Comparison of ENCODE assay signal across 1 cellular context in the genomic region with DNA sequence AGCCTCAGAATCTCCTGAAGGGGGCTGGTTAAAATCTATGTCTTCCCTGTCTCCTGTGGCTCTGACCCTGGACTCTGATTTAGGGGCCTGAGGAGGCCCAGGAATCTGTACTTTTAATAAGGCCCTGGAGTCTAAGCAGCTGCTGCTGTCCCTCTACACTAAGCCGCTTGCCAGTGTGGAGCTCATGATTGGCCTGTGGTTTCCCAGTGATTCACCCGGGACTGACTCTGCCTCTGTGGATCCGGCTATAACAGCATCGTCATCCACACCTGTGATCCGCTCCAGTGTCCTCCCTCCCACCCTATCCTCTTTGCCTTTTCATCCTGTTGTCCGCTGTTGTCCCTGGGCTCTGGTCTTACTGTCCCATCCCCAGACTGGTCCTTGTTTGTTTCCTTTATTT.
TF ChIP-seq lines count a peak whose summit lies in the region.

No MANE protein-coding gene starts in this region.

TF ChIP-seq in SK-N-SH, 30 proteins besides CTCF, POLR2A, EP300 and RAD21:
- TF ChIP-seq USF1 (IDR thresholded peaks at IDR 0.05; ENCODE audit: borderline replicate concordance, low read depth) (no peak), MEF2A (IDR thresholded peaks at IDR 0.05; ENCODE audit: borderline replicate concordance, low read depth) (no peak), ELF1 (IDR thresholded peaks at IDR 0.05) (no peak), YY1 (IDR thresholded peaks at IDR 0.05; ENCODE audit: low read depth) (no peak), GABPA (IDR thresholded peaks at IDR 0.05; ENCODE audit: low read depth) (no peak), EZH2phosphoT487 (IDR thresholded peaks at IDR 0.05; ENCODE audit: borderline replicate concordance, low read depth) (no peak), SMC3 (IDR thresholded peaks at IDR 0.05; ENCODE audit: low read depth, low read length) (no peak), JUND (IDR thresholded peaks at IDR 0.05) (no peak), POLR2AphosphoS5 (IDR thresholded peaks at IDR 0.05; ENCODE audit: low read depth, low read length) (no peak), RCOR1 (IDR thresholded peaks at IDR 0.05; ENCODE audit: low read length) (no peak), ZBTB33 (IDR thresholded peaks at IDR 0.05; ENCODE audit: borderline replicate concordance, low read depth) (no peak), FOSL2 (IDR thresholded peaks at IDR 0.05; ENCODE audit: borderline replicate concordance, low read depth) (no peak), IRF3 (IDR thresholded peaks at IDR 0.05; ENCODE audit: low read depth, low read length) (no peak), TCF12 (IDR thresholded peaks at IDR 0.05) (no peak), GATA2 (CRISPR knock-in tag; IDR thresholded peaks at IDR 0.05) (no peak)
- TF ChIP-seq, protein P1, sequence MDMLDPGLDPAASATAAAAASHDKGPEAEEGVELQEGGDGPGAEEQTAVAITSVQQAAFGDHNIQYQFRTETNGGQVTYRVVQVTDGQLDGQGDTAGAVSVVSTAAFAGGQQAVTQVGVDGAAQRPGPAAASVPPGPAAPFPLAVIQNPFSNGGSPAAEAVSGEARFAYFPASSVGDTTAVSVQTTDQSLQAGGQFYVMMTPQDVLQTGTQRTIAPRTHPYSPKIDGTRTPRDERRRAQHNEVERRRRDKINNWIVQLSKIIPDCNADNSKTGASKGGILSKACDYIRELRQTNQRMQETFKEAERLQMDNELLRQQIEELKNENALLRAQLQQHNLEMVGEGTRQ (IDR thresholded peaks at IDR 0.05; ENCODE audit: borderline replicate concordance, low read depth, low read length) = no peak
